Comparison of ENCODE assay signal across 19 cellular contexts in the genomic region with DNA sequence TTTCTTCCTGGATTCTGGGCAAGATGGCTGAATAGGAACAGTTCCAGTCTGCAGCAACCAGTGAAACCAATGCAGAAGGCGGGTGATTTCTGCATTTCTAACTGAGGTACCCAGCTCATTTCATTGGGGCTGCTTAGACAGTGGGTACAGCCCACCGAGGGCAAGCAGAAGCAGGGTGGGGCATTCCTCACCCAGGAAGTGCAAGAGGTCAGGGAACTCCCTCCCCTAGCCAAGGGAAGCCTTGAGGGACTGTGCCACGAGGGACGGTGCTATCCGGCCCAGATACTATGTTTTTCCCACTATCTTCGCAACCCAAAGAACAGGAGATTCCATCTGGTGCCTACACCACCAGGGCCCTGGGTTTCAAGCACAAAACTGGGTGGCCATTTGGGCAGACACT.
DNase-seq lines count a peak whose midpoint lies in the region; ATAC-seq, FAIRE-seq and TF ChIP-seq lines count a peak whose summit lies in the region.
"Had no signal": no experiment of that assay in that cellular context is flagged by ENCODE, and none has a peak within 500 bp of the region (broad histone marks: within the 10 kb centered on the region; RNA-seq: fewer than 3 reads in every experiment).

No MANE protein-coding gene starts in this region.

- H3K4me1 Mint-ChIP-seq in CD8-positive, alpha-beta T cell (ENCODE audit: low read depth): peaks cover 70% of the 10 kb centered on the region
- peaks cover 61% of the 10 kb centered on the region for H3K4me1 Mint-ChIP-seq in activated CD8-positive, alpha-beta T cell treated with anti-CD3 and anti-CD28 coated beads for 36 hours (ENCODE audit: low read depth)
- H3K4me1 Mint-ChIP-seq in naive thymus-derived CD4-positive, alpha-beta T cell: peaks cover 34 to 62% (median 49%) of the 10 kb centered on the region in 7 donors

- H3K36me3 Mint-ChIP-seq in CD8-positive, alpha-beta T cell: peaks cover 10% of the 10 kb centered on the region
- H3K36me3 Mint-ChIP-seq in activated CD8-positive, alpha-beta T cell treated with anti-CD3 and anti-CD28 coated beads for 36 hours (ENCODE audit: low read depth): peaks cover 13% of the 10 kb centered on the region
- peaks cover 3 to 15% (median 8%) of the 10 kb centered on the region in 5 donors for H3K36me3 Mint-ChIP-seq in naive thymus-derived CD4-positive, alpha-beta T cell

- peak overlapping the region in 10 of 11 experiments; percentile 36 to 84 (median 77); a peak in 20 of 22 replicates for H3K9ac ChIP-seq in BLaER1 treated with 17β-estradiol and CSF1 and Interleukin-3, amounts not matched to agents 10 nM and 100 nM

- intact Hi-C loops in CD8-positive, alpha-beta T cell (cut with DNase I, micrococcal nuclease): loop anchor here in 1 of 2 experiments (2.0 to 5.0 kb wide), 3 partner anchors 15 to 118 kb away; no protein-coding TSS in a partner anchor
- intact Hi-C loops in activated CD8-positive, alpha-beta T cell treated with anti-CD3 and anti-CD28 coated beads for 36 hours (cut with micrococcal nuclease): no loop called here
- intact Hi-C loops in naive thymus-derived CD4-positive, alpha-beta T cell (cut with micrococcal nuclease): loop anchor here (5.0 kb wide), 3 partner anchors 42 to 118 kb away; no protein-coding TSS in a partner anchor

- peaks cover 0 to 12% (median 0%) of the 10 kb centered on the region in 11 experiments; a peak in 3 of 22 replicates for H4K20me1 ChIP-seq in BLaER1 treated with 17β-estradiol and CSF1 and Interleukin-3, amounts not matched to agents 10 nM and 100 nM

- no peak for TF ChIP-seq CTCF in CD8-positive, alpha-beta T cell (IDR thresholded peaks at IDR 0.05)
- no peak for TF ChIP-seq CTCF in activated CD8-positive, alpha-beta T cell treated with anti-CD3 and anti-CD28 coated beads for 36 hours (IDR thresholded peaks at IDR 0.05)

- H3K9me3 ChIP-seq in BLaER1 treated with 17β-estradiol and CSF1 and Interleukin-3, amounts not matched to agents 10 nM and 100 nM (replicated peaks in 1 of 11): peaks cover 29 to 44% (median 41%) of the 10 kb centered on the region in 11 experiments
- H3K9me3 ChIP-seq in CD8-positive, alpha-beta T cell (ENCODE audit: low read length): no peaks in the 10 kb centered on the region
- no peaks in the 10 kb centered on the region for H3K9me3 ChIP-seq in naive thymus-derived CD4-positive, alpha-beta T cell (ENCODE audit: control insufficient read depth in 2 of 3, low read length in 3 of 3)
- H3K9me3 ChIP-seq: testis had no signal

- H3K27me3 Mint-ChIP-seq in CD8-positive, alpha-beta T cell (ENCODE audit: low read depth): no peaks in the 10 kb centered on the region
- H3K27me3 Mint-ChIP-seq in activated CD8-positive, alpha-beta T cell treated with anti-CD3 and anti-CD28 coated beads for 36 hours: no peaks in the 10 kb centered on the region
- H3K27me3 Mint-ChIP-seq in naive thymus-derived CD4-positive, alpha-beta T cell: no peaks in the 10 kb centered on the region

- no peak for DNase-seq in CD8-positive, alpha-beta T cell
- peak; percentile 14 for DNase-seq in activated CD8-positive, alpha-beta T cell treated with anti-CD3 and anti-CD28 coated beads for 36 hours
- DNase-seq in naive thymus-derived CD4-positive, alpha-beta T cell: no peak
- DNase-seq in GM19239 (ENCODE audit: insufficient read length, low spot score) (no peak), substantia nigra (lab: John Stamatoyannopoulos, UW) (no peak)
- DNase-seq: amygdala; cerebellar nuclear complex; GOT3; IMR-90; NCI-H2029; NCI-H446 treated with DMSO at 0.1 percent for 48 hours; SHP77; stimulated activated CD4-positive, alpha-beta T cell treated with anti-CD3 and anti-CD28 coated beads, Interleukin-1b, Interleukin-23, amount 100 ng/mL, for 48 hours; testis had no signal

- POLR2A ChIA-PET in CD8-positive, alpha-beta T cell (lab: Charles Lee): interaction anchor here (1.0 to 2.2 kb wide), 5 partner anchors 10 to 121 kb away, joined by 4 to 11 read pairs (median 6); a partner anchor contains a TSS
- POLR2A ChIA-PET in activated CD8-positive, alpha-beta T cell treated with anti-CD3 and anti-CD28 coated beads for 36 hours (lab: Charles Lee): no interaction called here
- POLR2A ChIA-PET in naive thymus-derived CD4-positive, alpha-beta T cell (lab: Charles Lee): no interaction called here

- H3K4me1 ChIP-seq in BLaER1 treated with 17β-estradiol and CSF1 and Interleukin-3, amounts not matched to agents 10 nM and 100 nM: peaks cover 55 to 70% (median 65%) of the 10 kb centered on the region in 10 experiments
- peaks cover 56% of the 10 kb centered on the region for H3K4me1 ChIP-seq in CD8-positive, alpha-beta T cell (ENCODE audit: insufficient read depth, low read length)
- H3K4me1 ChIP-seq in naive thymus-derived CD4-positive, alpha-beta T cell (ENCODE audit: control insufficient read depth in 2 of 2, insufficient read depth in 2 of 2, low read length in 2 of 2): peaks cover 32 to 53% of the 10 kb centered on the region in 2 donors
- H3K4me1 ChIP-seq: testis had no signal

- peak; percentile 20 for ATAC-seq in CD8-positive, alpha-beta T cell
- peak; percentile 19 for ATAC-seq in activated CD8-positive, alpha-beta T cell treated with anti-CD3 and anti-CD28 coated beads for 36 hours
- peak; percentile 42 for ATAC-seq in naive thymus-derived CD4-positive, alpha-beta T cell
- ATAC-seq in HG02970 (IDR thresholded peaks at IDR 0.05; ENCODE audit: low FRiP score, unreplicated experiment): no peak
- ATAC-seq: sciatic nerve had no signal

- H3K36me3 ChIP-seq in BLaER1 treated with 17β-estradiol and CSF1 and Interleukin-3, amounts not matched to agents 10 nM and 100 nM: peaks cover 0 to 29% (median 11%) of the 10 kb centered on the region in 11 experiments; a peak in 12 of 22 replicates
- no peaks in the 10 kb centered on the region for H3K36me3 ChIP-seq in CD8-positive, alpha-beta T cell (ENCODE audit: insufficient read depth, low read length)
- H3K36me3 ChIP-seq in naive thymus-derived CD4-positive, alpha-beta T cell (ENCODE audit: control insufficient read depth in 2 of 3, insufficient read depth in 3 of 3, low read length in 3 of 3): no peaks in the 10 kb centered on the region

- H3K27ac ChIP-seq in BLaER1 treated with 17β-estradiol and CSF1 and Interleukin-3, amounts not matched to agents 10 nM and 100 nM: peak overlapping the region; percentile 25 to 95 (median 91); a peak in 21 of 22 replicates
- H3K27ac ChIP-seq in CD8-positive, alpha-beta T cell (ENCODE audit: low read depth, low read length): no peak overlapping the region
- no peak overlapping the region for H3K27ac ChIP-seq in naive thymus-derived CD4-positive, alpha-beta T cell (ENCODE audit: low read depth, low read length)
- no peak overlapping the region for H3K27ac ChIP-seq in substantia nigra (ENCODE audit: low read depth, low read length, poor library complexity, severe bottlenecking)
- H3K27ac ChIP-seq: hepatocyte, testis had no signal

- no peaks in the 10 kb centered on the region for H3K27me3 ChIP-seq in BLaER1 treated with 17β-estradiol and CSF1 and Interleukin-3, amounts not matched to agents 10 nM and 100 nM
- no peaks in the 10 kb centered on the region for H3K27me3 ChIP-seq in CD8-positive, alpha-beta T cell (ENCODE audit: insufficient read depth, low read length)
- no peaks in the 10 kb centered on the region for H3K27me3 ChIP-seq in naive thymus-derived CD4-positive, alpha-beta T cell (ENCODE audit: control insufficient read depth in 2 of 2, insufficient read depth in 2 of 2, low read length in 2 of 2)
- H3K27me3 ChIP-seq: hepatocyte, testis had no signal

- peak overlapping the region; percentile 87 to 98 (median 93) for H3K4me2 ChIP-seq in BLaER1 treated with 17β-estradiol and CSF1 and Interleukin-3, amounts not matched to agents 10 nM and 100 nM
- H3K4me2 ChIP-seq: hepatocyte had no signal

- H3K4me3 ChIP-seq in BLaER1 treated with 17β-estradiol and CSF1 and Interleukin-3, amounts not matched to agents 10 nM and 100 nM: peak overlapping the region in 9 of 10 experiments; percentile 36 to 65 (median 53); a peak in 19 of 20 replicates
- peak overlapping the region; percentile 35 for H3K4me3 ChIP-seq in CD8-positive, alpha-beta T cell (ENCODE audit: low read depth, low read length)
- peak overlapping the region; percentile 23 for H3K4me3 ChIP-seq in naive thymus-derived CD4-positive, alpha-beta T cell (ENCODE audit: low read length)
- H3K4me3 ChIP-seq: hepatocyte, testis had no signal

- H3K27ac Mint-ChIP-seq in CD8-positive, alpha-beta T cell: peak overlapping the region; percentile 84
- H3K27ac Mint-ChIP-seq in activated CD8-positive, alpha-beta T cell treated with anti-CD3 and anti-CD28 coated beads for 36 hours: peak overlapping the region; percentile 75
- H3K27ac Mint-ChIP-seq in naive thymus-derived CD4-positive, alpha-beta T cell: peak overlapping the region in 5 of 9 donors; percentile 26 to 86 (median 43)
- H3K27ac Mint-ChIP-seq: WTC11 had no signal

- no peak for FAIRE-seq in GM19239 (lab: Jason Lieb, UNC)

- H3K9me3 Mint-ChIP-seq in CD8-positive, alpha-beta T cell: peaks cover 14% of the 10 kb centered on the region
- peaks cover 14% of the 10 kb centered on the region for H3K9me3 Mint-ChIP-seq in activated CD8-positive, alpha-beta T cell treated with anti-CD3 and anti-CD28 coated beads for 36 hours
- peaks cover 0 to 16% (median 5%) of the 10 kb centered on the region in 11 donors for H3K9me3 Mint-ChIP-seq in naive thymus-derived CD4-positive, alpha-beta T cell

- CTCF ChIA-PET in CD8-positive, alpha-beta T cell (lab: Charles Lee): interaction anchor here (0.7 to 1.3 kb wide), 5 partner anchors 13 to 281 kb away, joined by 3 to 4 read pairs (median 3); no protein-coding TSS in a partner anchor
- CTCF ChIA-PET in activated CD8-positive, alpha-beta T cell treated with anti-CD3 and anti-CD28 coated beads for 36 hours (lab: Charles Lee): interaction anchor here (0.6 to 2.7 kb wide), 4 partner anchors 12 to 121 kb away, joined by 3 to 8 read pairs (median 3); a partner anchor contains a TSS
- CTCF ChIA-PET in naive thymus-derived CD4-positive, alpha-beta T cell (lab: Charles Lee): interaction anchor here (1.3 to 2.2 kb wide), 2 partner anchors 62 to 282 kb away, joined by 3 to 5 read pairs; no protein-coding TSS in a partner anchor

- H3K4me3 Mint-ChIP-seq in CD8-positive, alpha-beta T cell: peak overlapping the region; percentile 78
- H3K4me3 Mint-ChIP-seq in activated CD8-positive, alpha-beta T cell treated with anti-CD3 and anti-CD28 coated beads for 36 hours: peak overlapping the region; percentile 24
- peak overlapping the region in 9 of 10 donors; percentile 9 to 78 (median 67) for H3K4me3 Mint-ChIP-seq in naive thymus-derived CD4-positive, alpha-beta T cell
- H3K4me3 Mint-ChIP-seq: WTC11 had no signal

Comparison
In these comparisons a context has a peak if more than half of its experiments do, and no peak if none do; other contexts are left out.
1. H3K27ac ChIP-seq: peak in BLaER1 treated with 17β-estradiol and CSF1 and Interleukin-3, amounts not matched to agents 10 nM and 100 nM (11 of 11); none in CD8-positive, alpha-beta T cell (single experiment), naive thymus-derived CD4-positive, alpha-beta T cell (single experiment) and substantia nigra (single experiment).
2. H3K4me3 Mint-ChIP-seq: peak in every context shown above with its lines; median percentile 78 in CD8-positive, alpha-beta T cell; 67 in naive thymus-derived CD4-positive, alpha-beta T cell; 24 in activated CD8-positive, alpha-beta T cell treated with anti-CD3 and anti-CD28 coated beads for 36 hours.
3. Peak in every context shown above with its lines, with median percentiles within 50 percentile points of each other: H3K4me3 ChIP-seq and H3K27ac Mint-ChIP-seq.